8 cellular contexts compared by ENCODE assay signal in genomic region chr22:29030618-29031235, GRCh38. TPM values are rescaled to one million over a fixed set of nuclear protein-coding genes. Genes with fewer than 3 reads are reported as not detected.
DNase-seq lines count a peak whose midpoint lies in the region; ATAC-seq and TF ChIP-seq lines count a peak whose summit lies in the region.

No MANE protein-coding gene starts in this region.

- no TSS peak for BruUV-seq in Panc1 (replicated peaks; lab: Mats Ljungman, UMichigan)

- H3K27ac ChIP-seq in Panc1 (ENCODE audit: low read length) (peak overlapping the region; percentile 68), endodermal cell (ENCODE audit: low read depth, low read length) (peak overlapping the region; percentile 89), lung (ENCODE audit: low read depth in 1 of 2, low read length in 1 of 2) (peak overlapping the region; percentile 74 to 91), temporal lobe (ENCODE audit: low read depth, low read length) (peak overlapping the region; percentile 86)

- H3K9ac ChIP-seq in endodermal cell (ENCODE audit: extremely low read depth, low read length, poor library complexity, severe bottlenecking) = peak overlapping the region; percentile 13

- POLR2A ChIA-PET in Panc1 (lab: Charles Lee) = interaction anchor here (0.6 kb wide), 1 partner anchor 189 kb away, joined by 4 read pairs; no protein-coding TSS in a partner anchor

- in situ Hi-C loops in Panc1 (cut with HindIII; ENCODE audit: low pct_unique_long_range_greater_than_20kb, low sequenced_read_pairs) = no loop called here

- H3K36me3 Mint-ChIP-seq in endodermal cell (ENCODE audit: low read depth) = peaks cover 9% of the 10 kb centered on the region

- 3% methylated on average over 33 of the region's 33 CpGs; no CpG with 5 or more reads in 1 of the 2 experiments for WGBS in endodermal cell (ENCODE audit: insufficient coverage in 1 of 2, insufficient read length in 1 of 2), 2 experiments
- WGBS in lung, 2 donors = 3 to 4% methylated on average over 27 to 33 of the region's 33 CpGs

- ATAC-seq in Panc1 (peak; percentile 82), lung (ENCODE audit: insufficient read depth, low FRiP score) (peak; percentile 71), GM19463 (IDR thresholded peaks at IDR 0.05; ENCODE audit: unreplicated experiment) (no peak), HG03108 (IDR thresholded peaks at IDR 0.05; ENCODE audit: unreplicated experiment) (no peak)

- H3K27me3 ChIP-seq in Panc1 (ENCODE audit: control insufficient read depth, insufficient read depth, low read length) (no peaks in the 10 kb centered on the region), endodermal cell (ENCODE audit: control insufficient read depth, insufficient read depth, low read length, poor library complexity, severe bottlenecking) (no peaks in the 10 kb centered on the region), lung (ENCODE audit: control insufficient read depth, insufficient read depth) (no peaks in the 10 kb centered on the region)

- no peaks in the 10 kb centered on the region for H3K27me3 Mint-ChIP-seq in endodermal cell (ENCODE audit: insufficient read depth)

- H3K4me3 Mint-ChIP-seq in endodermal cell = peak overlapping the region; percentile 66

- peaks cover 21% of the 10 kb centered on the region for H3K4me1 ChIP-seq in Panc1 (ENCODE audit: control insufficient read depth, insufficient read depth, low read length)
- peaks cover 19% of the 10 kb centered on the region for H3K4me1 ChIP-seq in endodermal cell (ENCODE audit: control insufficient read depth, insufficient read depth, low read length)
- H3K4me1 ChIP-seq in lung (ENCODE audit: control insufficient read depth in 2 of 2, insufficient read depth in 2 of 2, low read length in 2 of 2) = peaks cover 5 to 11% of the 10 kb centered on the region in 2 donors

- DNase-seq in GM12865 (ENCODE audit: low read depth) (no peak), Panc1 (ENCODE audit: low read depth, low spot score) (no peak), endodermal cell (peak; percentile 93), lung (ENCODE audit: low spot score) (peak; percentile 87), NCI-H345 treated with DMSO at 0.1 percent for 48 hours (lab: John Stamatoyannopoulos, UW; ENCODE audit: unreplicated experiment) (no peak)

- H3K4me3 ChIP-seq in GM12865 (ENCODE audit: low read depth, low read length) (peak overlapping the region; percentile 7; the same call in 1 of the 2 replicates), Panc1 (ENCODE audit: low read depth in 2 of 2, low read length in 2 of 2) (peak overlapping the region; percentile 33 to 51), endodermal cell (ENCODE audit: low read length) (peak overlapping the region; percentile 77), lung (no peak overlapping the region)

- peak overlapping the region; percentile 98 for H3K27ac Mint-ChIP-seq in endodermal cell

- peaks cover 32% of the 10 kb centered on the region for H3K4me1 Mint-ChIP-seq in endodermal cell

- intact Hi-C loops in Panc1 (cut with micrococcal nuclease; ENCODE audit: unreplicated experiment) = no loop called here

- TF ChIP-seq CTCF in GM12865 (IDR thresholded peaks at IDR 0.05; ENCODE audit: insufficient read depth, low read depth, low read length, missing control alignments) = no peak
- TF ChIP-seq CTCF in Panc1 (IDR thresholded peaks at IDR 0.05) = no peak
- TF ChIP-seq CTCF in endodermal cell (conservative IDR thresholded peaks at IDR 0.05) = no peak
- TF ChIP-seq CTCF in lung (IDR thresholded peaks at IDR 0.05; ENCODE audit: control extremely low read depth, extremely low read depth) = no peak

- CTCF ChIA-PET in Panc1 (lab: Charles Lee) = interaction anchor here (1.1 kb wide), 1 partner anchor 175 kb away, joined by 5 read pairs; no protein-coding TSS in a partner anchor

- H3K9me3 Mint-ChIP-seq in endodermal cell = no peaks in the 10 kb centered on the region

- H3K9me3 ChIP-seq in Panc1 (ENCODE audit: control insufficient read depth, insufficient read depth, low read depth, low read length) (no peaks in the 10 kb centered on the region), endodermal cell (ENCODE audit: control insufficient read depth, low read length) (no peaks in the 10 kb centered on the region), lung (ENCODE audit: control insufficient read depth in 2 of 2, insufficient read depth in 1 of 2, low read length in 1 of 2) (no peaks in the 10 kb centered on the region)

- no peaks in the 10 kb centered on the region for H3K36me3 ChIP-seq in Panc1 (ENCODE audit: control insufficient read depth, insufficient read depth, low read length)
- no peaks in the 10 kb centered on the region for H3K36me3 ChIP-seq in endodermal cell (ENCODE audit: control insufficient read depth, insufficient read depth, low read length)
- H3K36me3 ChIP-seq in lung (ENCODE audit: control insufficient read depth in 2 of 2, insufficient read depth in 2 of 2, low read length in 2 of 2) = no peaks in the 10 kb centered on the region

RNA-seq across cellular contexts. Expression of gene C22orf31, which starts 30.9 kb away (rescaled TPM):
- total RNA-seq in Panc1 (2021; ENCODE audit: unreplicated experiment) (not detected), endodermal cell (not detected), lung (not detected), temporal lobe (not detected)
- polyA plus RNA-seq in Panc1 (2012; ENCODE audit: insufficient read length) = not detected
- not detected for polyA plus RNA-seq in endodermal cell (2013, experiment 1 of 2)
- not detected for polyA plus RNA-seq in endodermal cell (2013, experiment 2 of 2)
- under 1 TPM; 0.07 to 0.30 TPM for polyA plus RNA-seq in lung

RNA-seq across cellular contexts. Expression of gene KREMEN1, which starts 42.1 kb away (rescaled TPM):
- 2.2 TPM for total RNA-seq in Panc1 (2021; ENCODE audit: unreplicated experiment)
- polyA plus RNA-seq in Panc1 (2012; ENCODE audit: insufficient read length) = 3.3 TPM
- 1 to 10 TPM; 6.2 to 7.5 TPM for total RNA-seq in endodermal cell
- polyA plus RNA-seq in endodermal cell (2013, experiment 1 of 2) = 18.1 TPM
- polyA plus RNA-seq in endodermal cell (2013, experiment 2 of 2) = 17.0 TPM
- 10 to 100 TPM; 15.7 to 27.5 TPM for total RNA-seq in lung
- polyA plus RNA-seq in lung = 10 to 100 TPM in 1 of 2 donors, 1 to 10 TPM in 1; 8.8 to 24.4 TPM
- 6.6 TPM for total RNA-seq in temporal lobe

Comparison
In these comparisons a context has a peak if more than half of its experiments do, and no peak if none do; other contexts are left out.
1. DNase-seq: peak in endodermal cell (single experiment) and lung (single experiment); none in GM12865 (single experiment), Panc1 (single experiment) and NCI-H345 treated with DMSO at 0.1 percent for 48 hours (single experiment).
2. ATAC-seq: peak in Panc1 (single experiment) and lung (single experiment); none in GM19463 (single experiment) and HG03108 (single experiment).
3. Peak in every context shown above with its lines, with median percentiles within 50 percentile points of each other: H3K27ac ChIP-seq.